Comparison of ENCODE assay signal across 8 cellular contexts in the genomic region with DNA sequence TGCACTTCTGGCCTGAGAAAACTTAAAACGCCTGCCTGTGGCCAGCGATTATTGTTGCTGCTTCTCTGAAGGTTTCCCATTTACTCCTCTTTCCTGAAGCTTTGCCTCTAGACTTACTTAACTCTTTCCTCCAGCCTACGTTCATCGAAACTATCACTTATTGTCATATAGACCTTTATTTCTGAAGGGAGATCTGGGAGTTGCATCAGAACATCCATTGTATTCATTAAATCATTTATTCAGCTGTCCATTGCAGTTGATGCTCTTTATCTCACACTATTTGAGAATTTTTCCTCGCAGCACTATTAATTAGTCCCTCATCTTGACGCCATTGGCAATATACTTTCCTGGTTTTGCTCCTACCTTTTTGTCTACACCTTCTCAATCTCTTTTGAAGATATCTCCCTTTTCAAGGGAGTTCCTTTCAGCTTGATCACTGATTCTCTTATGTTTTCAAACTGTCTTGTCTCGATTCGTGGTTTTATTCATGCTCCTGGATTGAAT. TPM values are rescaled to one million over a fixed set of nuclear protein-coding genes. Genes with fewer than 3 reads are reported as not detected.
DNase-seq lines count a peak whose midpoint lies in the region; ATAC-seq and TF ChIP-seq lines count a peak whose summit lies in the region.

No MANE protein-coding gene starts in this region.

- peak overlapping the region; percentile 68 for H3K27ac ChIP-seq in CD4-positive, alpha-beta T cell (ENCODE audit: low read depth, low read length)
- H3K27ac ChIP-seq in OCI-LY3 (ENCODE audit: low read length) (peak overlapping the region; percentile 69), neutrophil (peak overlapping the region; percentile 95)

- DNase-seq in CD4-positive, alpha-beta T cell: no peak
- DNase-seq in endothelial cell (ENCODE audit: low spot score) (no peak), activated gamma-delta T cell (lab: John Stamatoyannopoulos, UW) (no peak), GM10266 (ENCODE audit: extremely low spot score) (no peak)

- H3K27me3 ChIP-seq in CD4-positive, alpha-beta T cell (ENCODE audit: control insufficient read depth, insufficient read depth, low read length): peaks cover 13% of the 10 kb centered on the region
- H3K27me3 ChIP-seq in OCI-LY3 (ENCODE audit: low read depth, low read length) (no peaks in the 10 kb centered on the region), neutrophil (peaks cover 42% of the 10 kb centered on the region)

- H3K27me3 Mint-ChIP-seq in CD4-positive, alpha-beta T cell: peaks cover 21% of the 10 kb centered on the region
- H3K27me3 Mint-ChIP-seq in endothelial cell (ENCODE audit: unreplicated experiment): peaks cover 5% of the 10 kb centered on the region

- peak overlapping the region; percentile 90 for H3K4me3 Mint-ChIP-seq in CD4-positive, alpha-beta T cell
- peak overlapping the region; percentile 98 for H3K4me3 Mint-ChIP-seq in endothelial cell (ENCODE audit: unreplicated experiment)

- no peak for TF ChIP-seq CTCF in CD4-positive, alpha-beta T cell (IDR thresholded peaks at IDR 0.05)
- TF ChIP-seq CTCF in OCI-LY3 (IDR thresholded peaks at IDR 0.05; ENCODE audit: low read depth, low read length): no peak
- TF ChIP-seq CTCF in endothelial cell (IDR thresholded peaks at IDR 0.05; ENCODE audit: unreplicated experiment): no peak
- no peak for TF ChIP-seq CTCF in neutrophil (IDR thresholded peaks at IDR 0.05)
- no peak for TF ChIP-seq CTCF in GM10266 (IDR thresholded peaks at IDR 0.05; ENCODE audit: control insufficient read depth, insufficient read depth, low read depth, missing control alignments)

- peak overlapping the region; percentile 14; the same call in 1 of the 2 replicates for H3K9ac ChIP-seq in OCI-LY3 (ENCODE audit: low read length)

- CTCF ChIA-PET in CD4-positive, alpha-beta T cell (lab: Charles Lee): interaction anchor here (0.7 to 1.9 kb wide), 4 partner anchors 27 to 468 kb away, joined by 3 to 12 read pairs (median 4); partner anchors contain the start of gene CD53

- peak overlapping the region; percentile 65 for H3K4me2 ChIP-seq in OCI-LY3 (ENCODE audit: low read length)

- POLR2A ChIA-PET in CD4-positive, alpha-beta T cell (lab: Charles Lee): interaction anchor here (0.6 to 3.0 kb wide), 39 partner anchors 11 to 1751 kb away, joined by 3 to 70 read pairs (median 4); partner anchors contain the start of genes CD53, CEPT1, DRAM2 and KCNA2

- H3K36me3 ChIP-seq in OCI-LY3 (replicated peaks; ENCODE audit: low read depth, low read length) (peaks cover 28% of the 10 kb centered on the region), neutrophil (no peaks in the 10 kb centered on the region)

- H3K36me3 Mint-ChIP-seq in CD4-positive, alpha-beta T cell (ENCODE audit: low read depth): peaks cover 46% of the 10 kb centered on the region
- H3K36me3 Mint-ChIP-seq in endothelial cell (ENCODE audit: low read depth, unreplicated experiment): peaks cover 18% of the 10 kb centered on the region

- H3K4me1 Mint-ChIP-seq in CD4-positive, alpha-beta T cell (ENCODE audit: low read depth): peaks cover 36% of the 10 kb centered on the region
- peaks cover 20% of the 10 kb centered on the region for H3K4me1 Mint-ChIP-seq in endothelial cell (ENCODE audit: unreplicated experiment)

- intact Hi-C loops in CD4-positive, alpha-beta T cell (cut with DNase I, micrococcal nuclease): loop anchor here (5.0 to 10.0 kb wide), 8 partner anchors 42 to 932 kb away; partner anchors contain the start of gene STRIP1 (in 1 of the 2)

- H4K20me1 ChIP-seq in OCI-LY3 (ENCODE audit: insufficient read depth, low read length): peaks cover 13% of the 10 kb centered on the region

- peak overlapping the region; percentile 83 for H3K4me3 ChIP-seq in OCI-LY3 (ENCODE audit: low read length)
- peak overlapping the region; percentile 80 to 83 for H3K4me3 ChIP-seq in neutrophil (ENCODE audit: low read depth in 1 of 2, low read length in 1 of 2)

- peaks cover 43% of the 10 kb centered on the region for H3K9me3 ChIP-seq in CD4-positive, alpha-beta T cell (ENCODE audit: control insufficient read depth, low read length)
- H3K9me3 ChIP-seq in OCI-LY3 (ENCODE audit: insufficient read depth, low read length): no peaks in the 10 kb centered on the region
- H3K9me3 ChIP-seq in neutrophil: peaks cover 18% of the 10 kb centered on the region

- H3K9me3 Mint-ChIP-seq in CD4-positive, alpha-beta T cell: peaks cover 19% of the 10 kb centered on the region
- H3K9me3 Mint-ChIP-seq in endothelial cell (ENCODE audit: unreplicated experiment): peaks cover 14% of the 10 kb centered on the region

- H3K4me1 ChIP-seq in OCI-LY3 (ENCODE audit: low read length) (peaks cover 25% of the 10 kb centered on the region), neutrophil (ENCODE audit: control insufficient read depth in 1 of 2, insufficient read depth in 1 of 2, low read depth in 1 of 2, low read length in 1 of 2) (peaks cover 14 to 18% of the 10 kb centered on the region in 2 experiments)

- peaks cover 33% of the 10 kb centered on the region for H3K79me2 ChIP-seq in OCI-LY3 (ENCODE audit: low read length)

- H2AFZ ChIP-seq in OCI-LY3 (ENCODE audit: low read depth, low read length): peak overlapping the region; percentile 90

- peak overlapping the region; percentile 93 for H3K27ac Mint-ChIP-seq in CD4-positive, alpha-beta T cell
- H3K27ac Mint-ChIP-seq in endothelial cell (ENCODE audit: unreplicated experiment): peak overlapping the region; percentile 95

- ATAC-seq in CD4-positive, alpha-beta T cell (ENCODE audit: poor library complexity): no peak
- ATAC-seq in HG02852 (IDR thresholded peaks at IDR 0.05; ENCODE audit: unreplicated experiment) (no peak), GM18502 (IDR thresholded peaks at IDR 0.05; ENCODE audit: poor library complexity, unreplicated experiment) (no peak)

RNA-seq across cellular contexts. Expression of gene LRIF1, which starts 0.7 kb away (rescaled TPM):
- total RNA-seq in CD4-positive, alpha-beta T cell: 1 to 10 TPM; 1.6 to 1.8 TPM
- 19.9 TPM for total RNA-seq in endothelial cell (ENCODE audit: unreplicated experiment)
